ENCODE assay signal across 1 cellular context in the genomic region with DNA sequence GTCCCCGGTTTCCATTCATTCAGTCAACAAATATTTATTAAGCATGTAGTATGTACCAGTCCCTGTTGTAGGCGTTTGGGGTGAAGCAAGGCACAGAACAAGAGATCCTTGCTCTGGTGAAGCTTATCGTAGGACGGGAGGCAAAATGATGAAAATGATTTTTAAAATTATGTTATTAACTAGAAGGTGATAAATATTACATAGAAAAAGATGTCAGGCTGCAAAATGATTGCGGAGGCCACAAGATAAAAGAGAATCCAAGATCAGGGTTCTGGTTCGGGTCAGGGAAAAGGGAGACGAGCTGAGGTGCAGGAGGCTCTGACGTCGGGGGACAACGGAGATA.
TF ChIP-seq lines count a peak whose summit lies in the region.

No MANE protein-coding gene starts in this region.

TF ChIP-seq in endothelial cell of umbilical vein, 7 proteins besides CTCF, POLR2A, EP300 and RAD21:
- TF ChIP-seq POLR2AphosphoS5 (IDR thresholded peaks at IDR 0.05; ENCODE audit: insufficient read depth, low read depth, low read length), result no peak
